In genomic region chr2:36732701-36733036, GRCh38 we compare ENCODE assay signal across 30 cellular contexts. TPM values are rescaled to one million over a fixed set of nuclear protein-coding genes. Genes with fewer than 3 reads are reported as not detected.
"Had no signal": no experiment of that assay in that cellular context is flagged by ENCODE, and none has a peak within 500 bp of the region (broad histone marks: within the 10 kb centered on the region; RNA-seq: fewer than 3 reads in every experiment).

No MANE protein-coding gene starts in this region.

- H3K4me1 ChIP-seq: ascending aorta, body of pancreas had no signal

- H3K27me3 ChIP-seq: ascending aorta, body of pancreas had no signal

- H3K27ac Mint-ChIP-seq: activated B cell treated with CpG ODN at 0.5 μM for 24 hours; activated CD4-positive, alpha-beta T cell treated with anti-CD3 and anti-CD28 coated beads, Interleukin-2, amount 10 ng/mL, durations not matched to agents 24 days and 14 days; activated naive CD4-positive, alpha-beta T cell treated with anti-CD3 and anti-CD28 coated beads, Interleukin-2, amount 50 U/mL, for 72 hours; activated naive CD8-positive, alpha-beta T cell treated with anti-CD3 and anti-CD28 coated beads, Interleukin-2, amount 50 U/mL, for 24 hours; T-cell had no signal

- H3K9me3 ChIP-seq: ascending aorta had no signal

- H3K27ac ChIP-seq: ascending aorta, body of pancreas, KMS-11 had no signal

- H3K27me3 Mint-ChIP-seq: activated CD4-positive, alpha-beta T cell treated with anti-CD3 and anti-CD28 coated beads, Interleukin-2, amount 10 ng/mL, durations not matched to agents 24 days and 14 days had no signal

- H3K4me3 ChIP-seq: ascending aorta, body of pancreas had no signal

- H3K4me2 ChIP-seq: KMS-11 had no signal

- FAIRE-seq: bronchial epithelial cell, RCC 7860, TTC549 had no signal

- H3K9me3 Mint-ChIP-seq: activated CD4-positive, alpha-beta T cell treated with anti-CD3 and anti-CD28 coated beads, Interleukin-2, amount 10 ng/mL, durations not matched to agents 24 days and 14 days; activated naive CD4-positive, alpha-beta T cell treated with anti-CD3 and anti-CD28 coated beads, Interleukin-2, amount 50 U/mL, for 72 hours; activated naive CD8-positive, alpha-beta T cell treated with anti-CD3 and anti-CD28 coated beads, Interleukin-2, amount 50 U/mL, for 24 hours had no signal

- DNase-seq: activated B cell treated with CpG ODN at 0.5 μM for 24 hours; activated CD4-positive, alpha-beta T cell treated with anti-CD3 and anti-CD28 coated beads for 1 hour; activated CD4-positive, alpha-beta T cell treated with anti-CD3 and anti-CD28 coated beads, Interleukin-2, amount 10 ng/mL, durations not matched to agents 24 days and 14 days; activated CD4-positive, alpha-beta T cell treated with anti-CD3 and anti-CD28 coated beads, Interleukin-2, amount 50 U/mL, for 48 hours; activated effector memory CD4-positive, alpha-beta T cell treated with anti-CD3 and anti-CD28 coated beads, Interleukin-2, amount 50 U/mL, for 16 hours; activated naive CD4-positive, alpha-beta T cell treated with Interleukin-2 at 50 U/mL for 16 hours; activated naive CD8-positive, alpha-beta T cell treated with anti-CD3 and anti-CD28 coated beads, Interleukin-2, amount 50 U/mL, for 24 hours; activated T-cell treated with anti-CD3 and anti-CD28 coated beads, Interleukin-2, amount 50 U/mL, for 4 hours; body of pancreas; central memory CD4-positive, alpha-beta T cell; NCI-H1092; NCI-H1417; NCI-H1930; NCI-H2171; NCI-H2227 treated with DMSO at 0.1 percent for 48 hours; NCI-H446 treated with DMSO at 0.1 percent for 48 hours; NCI-H524 treated with DMSO at 0.1 percent for 48 hours; NCI-H82; SHP77 treated with DMSO at 0.1 percent for 48 hours; T-cell; T-helper 2 cell had no signal

- H3K36me3 ChIP-seq: ascending aorta had no signal

- ATAC-seq: activated naive CD4-positive, alpha-beta T cell treated with anti-CD3 and anti-CD28 coated beads, Interleukin-2, amount 50 U/mL, for 72 hours; activated naive CD8-positive, alpha-beta T cell treated with anti-CD3 and anti-CD28 coated beads, Interleukin-2, amount 50 U/mL, for 24 hours; activated T-cell treated with anti-CD3 and anti-CD28 coated beads, Interleukin-2, amount 50 U/mL, for 4 hours; body of pancreas; T-cell had no signal

- H3K9ac ChIP-seq: KMS-11 had no signal

- H3K4me1 Mint-ChIP-seq: activated B cell treated with CpG ODN at 0.5 μM for 24 hours; activated CD4-positive, alpha-beta T cell treated with anti-CD3 and anti-CD28 coated beads, Interleukin-2, amount 10 ng/mL, durations not matched to agents 24 days and 14 days; activated naive CD8-positive, alpha-beta T cell treated with anti-CD3 and anti-CD28 coated beads, Interleukin-2, amount 50 U/mL, for 24 hours; T-cell had no signal

- H3K4me3 Mint-ChIP-seq: activated B cell treated with CpG ODN at 0.5 μM for 24 hours; activated CD4-positive, alpha-beta T cell treated with anti-CD3 and anti-CD28 coated beads, Interleukin-2, amount 10 ng/mL, durations not matched to agents 24 days and 14 days; activated naive CD8-positive, alpha-beta T cell treated with anti-CD3 and anti-CD28 coated beads, Interleukin-2, amount 50 U/mL, for 24 hours; activated T-cell treated with anti-CD3 and anti-CD28 coated beads, Interleukin-2, amount 50 U/mL, for 4 hours; T-cell had no signal

- H3K36me3 Mint-ChIP-seq: activated naive CD4-positive, alpha-beta T cell treated with anti-CD3 and anti-CD28 coated beads, Interleukin-2, amount 50 U/mL, for 72 hours; T-cell had no signal

RNA-seq across cellular contexts. Expression of gene VIT, which starts 36.2 kb away (rescaled TPM):
- total RNA-seq: activated B cell treated with CpG ODN at 0.5 μM for 24 hours; activated CD4-positive, alpha-beta T cell treated with anti-CD3 and anti-CD28 coated beads, Interleukin-2, amount 10 ng/mL, durations not matched to agents 24 days and 14 days; activated naive CD4-positive, alpha-beta T cell treated with anti-CD3 and anti-CD28 coated beads, Interleukin-2, amount 50 U/mL, for 72 hours; activated T-cell treated with anti-CD3 and anti-CD28 coated beads, Interleukin-2, amount 50 U/mL, for 4 hours; bronchial epithelial cell; MCF 10A; OCI-LY7; SK-MEL-5 had no signal
